8 cellular contexts compared by ENCODE assay signal in genomic region chr2:377414-377813, GRCh38.
"Had no signal": no experiment of that assay in that cellular context is flagged by ENCODE, and none has a peak within 500 bp of the region (broad histone marks: within the 10 kb centered on the region; RNA-seq: fewer than 3 reads in every experiment).

No MANE protein-coding gene starts in this region.

- FAIRE-seq: G401.6, GM12878, GM12891, GM12892, GM18507, GM19239 had no signal

- DNase-seq: GDM1, GF-D8 had no signal

- H3K4me3 ChIP-seq: GM12878 had no signal

- ATAC-seq: GM12878 had no signal
